1 cellular context compared by ENCODE assay signal in genomic region chr11:14041565-14041964, GRCh38.
TF ChIP-seq lines count a peak whose summit lies in the region.

No MANE protein-coding gene starts in this region.

TF ChIP-seq in GM23338, 12 proteins besides CTCF, POLR2A, EP300 and RAD21 (continued from another document):
- TF ChIP-seq ETS1 (IDR thresholded peaks at IDR 0.05) (no peak), POLR2AphosphoS5 (IDR thresholded peaks at IDR 0.05; ENCODE audit: low read depth) (no peak), ZNF462 (CRISPR knock-in tag; IDR thresholded peaks at IDR 0.05) (no peak), ZNF331 (CRISPR knock-in tag; IDR thresholded peaks at IDR 0.05; ENCODE audit: low read depth) (no peak), EZH2phosphoT487 (IDR thresholded peaks at IDR 0.05; ENCODE audit: unreplicated experiment) (no peak), REST (IDR thresholded peaks at IDR 0.05; ENCODE audit: unreplicated experiment) (no peak), STAT1 (IDR thresholded peaks at IDR 0.05; ENCODE audit: unreplicated experiment) (no peak), JUNB (IDR thresholded peaks at IDR 0.05; ENCODE audit: unreplicated experiment) (no peak), NANOG (IDR thresholded peaks at IDR 0.05; ENCODE audit: borderline replicate concordance) (no peak), CREB1 (CRISPR knock-in tag; IDR thresholded peaks at IDR 0.05; ENCODE audit: low read depth) (no peak)
